In genomic region chr6:142055219-142055618, GRCh38 we compare ENCODE assay signal across 21 cellular contexts.
A peak's percentile ranks its signal among the peaks of the same experiment; 100 is the strongest.
DNase-seq lines count a peak whose midpoint lies in the region; ATAC-seq, FAIRE-seq and TF ChIP-seq lines count a peak whose summit lies in the region.
"Had no signal": no experiment of that assay in that cellular context is flagged by ENCODE, and none has a peak within 500 bp of the region (broad histone marks: within the 10 kb centered on the region; RNA-seq: fewer than 3 reads in every experiment).

No MANE protein-coding gene starts in this region.

- no peaks in the 10 kb centered on the region for H3K4me1 ChIP-seq in GM12878 (ENCODE audit: control insufficient read depth, insufficient read depth, low read length)
- H3K4me1 ChIP-seq: A549, tibial nerve had no signal

- H3K9ac ChIP-seq in GM12878 (ENCODE audit: control insufficient read depth, insufficient read depth, low read length) = no peak overlapping the region

- RAD21 ChIA-PET in GM12878 (lab: Charles Lee; ENCODE audit: unreplicated experiment) = no interaction called here

- peaks cover 1 to 5% of the 10 kb centered on the region in 2 donors for H3K36me3 Mint-ChIP-seq in activated T-cell treated with anti-CD3 and anti-CD28 coated beads, Interleukin-2, amount 50 U/mL, for 72 hours (ENCODE audit: insufficient read depth in 2 of 2)

- H3K27ac ChIP-seq in GM12878 (ENCODE audit: control insufficient read depth, insufficient read depth) (no peak overlapping the region), caudate nucleus (ENCODE audit: low read depth, low read length) (no peak overlapping the region)
- H3K27ac ChIP-seq: A549, PC-9, tibial nerve had no signal

- SMC1A ChIA-PET in GM12878 (lab: Charles Lee; ENCODE audit: uncharacterized antibody, unreplicated experiment) = no interaction called here

- POLR2A ChIA-PET in GM12878 (lab: Charles Lee) = no interaction called here

- H3K79me2 ChIP-seq in GM12878 (ENCODE audit: control insufficient read depth, insufficient read depth, low read length) = no peaks in the 10 kb centered on the region

- H3K27ac Mint-ChIP-seq in activated T-cell treated with anti-CD3 and anti-CD28 coated beads, Interleukin-2, amount 50 U/mL, for 72 hours = no peak overlapping the region
- H3K27ac Mint-ChIP-seq: progenitor cell of endocrine pancreas, WTC11 had no signal

- H4K20me1 ChIP-seq in GM12878 (ENCODE audit: control insufficient read depth, insufficient read depth) = no peaks in the 10 kb centered on the region

- peak; percentile 89 to 99 for ATAC-seq in activated T-cell treated with anti-CD3 and anti-CD28 coated beads, Interleukin-2, amount 50 U/mL, for 72 hours (replicated peaks in 1 of 2)
- ATAC-seq in GM21786 (IDR thresholded peaks at IDR 0.05; ENCODE audit: unreplicated experiment) (peak; percentile 87), HG03095 (IDR thresholded peaks at IDR 0.05; ENCODE audit: unreplicated experiment) (peak; percentile 74), GM12878 (peak; percentile 75)
- ATAC-seq: A549, HCT116, WTC11 had no signal

- no peak for TF ChIP-seq POLR2A in GM12878 (IDR thresholded peaks at IDR 0.05; ENCODE audit: low read depth, low read length)

- in situ Hi-C loops in GM12878 (cut with MboI) = no loop called here

- intact Hi-C loops in GM12878 (cut with micrococcal nuclease; ENCODE audit: unreplicated experiment) = no loop called here

- no peak overlapping the region for H3K4me3 Mint-ChIP-seq in activated T-cell treated with anti-CD3 and anti-CD28 coated beads, Interleukin-2, amount 50 U/mL, for 72 hours
- H3K4me3 Mint-ChIP-seq: WTC11 had no signal

- no peaks in the 10 kb centered on the region for H3K9me3 ChIP-seq in GM12878 (replicated peaks; ENCODE audit: control insufficient read depth, insufficient read depth, low read length)
- H3K9me3 ChIP-seq: A549 had no signal

- no peak for TF ChIP-seq CTCF in GM12878 (IDR thresholded peaks at IDR 0.05 in 2 of 3, conservative IDR thresholded peaks at IDR 0.05 in 1 of 3; ENCODE audit: control insufficient read depth in 2 of 3, extremely low read depth in 1 of 3, insufficient read depth in 1 of 3, low read depth in 3 of 3, low read length in 3 of 3)

- H3K27me3 Mint-ChIP-seq in activated T-cell treated with anti-CD3 and anti-CD28 coated beads, Interleukin-2, amount 50 U/mL, for 72 hours (ENCODE audit: low read depth) = peaks cover 21% of the 10 kb centered on the region
- H3K27me3 Mint-ChIP-seq: progenitor cell of endocrine pancreas had no signal

- peak in 1 of 2 donors; percentile 8 for DNase-seq in activated T-cell treated with anti-CD3 and anti-CD28 coated beads, Interleukin-2, amount 50 U/mL, for 72 hours
- DNase-seq in activated T-cell treated with anti-CD3 and anti-CD28 coated beads, Interleukin-2, amount 50 U/mL, for 1 hour = no peak
- DNase-seq in GM12878 (ENCODE audit: low read depth, low spot score) (no peak), cerebellar nuclear complex (lab: John Stamatoyannopoulos, UW) (no peak), Ammon's horn (ENCODE audit: low spot score) (no peak), caudate nucleus (lab: John Stamatoyannopoulos, UW) (no peak)
- DNase-seq: activated CD8-positive, alpha-beta memory T cell treated with anti-CD3 and anti-CD28 coated beads, Interleukin-2, amount 50 U/mL, for 4 hours; central memory CD4-positive, alpha-beta T cell; IMR-90; NCI-H1105 treated with DMSO at 0.1 percent for 48 hours; NCI-H446 treated with DMSO at 0.1 percent for 48 hours; PC-9; SW 1271 had no signal

- TF ChIP-seq EP300 in GM12878 (IDR thresholded peaks at IDR 0.05; ENCODE audit: borderline replicate concordance in 1 of 2, control insufficient read depth in 1 of 2, low read depth in 2 of 2, low read length in 2 of 2) = no peak

- no peaks in the 10 kb centered on the region for H3K27me3 ChIP-seq in GM12878 (replicated peaks in 1 of 2; ENCODE audit: control insufficient read depth in 2 of 2, insufficient read depth in 2 of 2, low read length in 1 of 2)
- H3K27me3 ChIP-seq: tibial nerve had no signal

- no peak overlapping the region for H3K4me2 ChIP-seq in GM12878 (ENCODE audit: control insufficient read depth, insufficient read depth)
- H3K4me2 ChIP-seq: A549, PC-9 had no signal

- no TSS peak for BruUV-seq in GM12878 (replicated peaks; lab: Mats Ljungman, UMichigan)

- no peaks in the 10 kb centered on the region for H3K36me3 ChIP-seq in GM12878 (ENCODE audit: control insufficient read depth in 2 of 2, insufficient read depth in 2 of 2, low read length in 1 of 2)
- H3K36me3 ChIP-seq: tibial nerve had no signal

- TF ChIP-seq RAD21 in GM12878 (IDR thresholded peaks at IDR 0.05; ENCODE audit: insufficient read depth, low read depth, low read length) = no peak

- WGBS in GM12878 (ENCODE audit: insufficient coverage, insufficient replicate concordance, low lambda C conversion rate, missing lambda C conversion rate) = 0% methylated on average over 3 of the region's 3 CpGs

- H3K4me1 Mint-ChIP-seq in activated T-cell treated with anti-CD3 and anti-CD28 coated beads, Interleukin-2, amount 50 U/mL, for 72 hours (ENCODE audit: low read depth) = no peaks in the 10 kb centered on the region

- H2AFZ ChIP-seq in GM12878 (ENCODE audit: control insufficient read depth, low read depth, low read length) = no peak overlapping the region
- H2AFZ ChIP-seq: PC-9 had no signal

- CTCF ChIA-PET in GM12878 (lab: Yijun Ruan, JAX) = no interaction called here

- H3K4me3 ChIP-seq in GM12878 = no peak overlapping the region
- H3K4me3 ChIP-seq: A549, PC-9, tibial nerve had no signal

- FAIRE-seq in GM12878 (lab: Jason Lieb, UNC) = no peak
- FAIRE-seq: A549, G401.6 had no signal

- peaks cover 4 to 20% of the 10 kb centered on the region in 2 donors for H3K9me3 Mint-ChIP-seq in activated T-cell treated with anti-CD3 and anti-CD28 coated beads, Interleukin-2, amount 50 U/mL, for 72 hours

TF ChIP-seq in GM12878, 131 proteins besides CTCF, POLR2A, EP300 and RAD21 (continues in another document):
- no peak for TF ChIP-seq MXI1 (IDR thresholded peaks at IDR 0.05; ENCODE audit: low read depth, low read length)
- TF ChIP-seq TCF12 (IDR thresholded peaks at IDR 0.05; ENCODE audit: low read depth, low read length) = no peak
- TF ChIP-seq, protein P1, sequence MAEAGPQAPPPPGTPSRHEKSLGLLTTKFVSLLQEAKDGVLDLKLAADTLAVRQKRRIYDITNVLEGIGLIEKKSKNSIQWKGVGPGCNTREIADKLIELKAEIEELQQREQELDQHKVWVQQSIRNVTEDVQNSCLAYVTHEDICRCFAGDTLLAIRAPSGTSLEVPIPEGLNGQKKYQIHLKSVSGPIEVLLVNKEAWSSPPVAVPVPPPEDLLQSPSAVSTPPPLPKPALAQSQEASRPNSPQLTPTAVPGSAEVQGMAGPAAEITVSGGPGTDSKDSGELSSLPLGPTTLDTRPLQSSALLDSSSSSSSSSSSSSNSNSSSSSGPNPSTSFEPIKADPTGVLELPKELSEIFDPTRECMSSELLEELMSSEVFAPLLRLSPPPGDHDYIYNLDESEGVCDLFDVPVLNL (IDR thresholded peaks at IDR 0.05; ENCODE audit: low read depth, low read length) = no peak
- TF ChIP-seq JUND (IDR thresholded peaks at IDR 0.05; ENCODE audit: low read depth, low read length) = no peak
- TF ChIP-seq CEBPB (IDR thresholded peaks at IDR 0.05; ENCODE audit: borderline replicate concordance in 1 of 2, low read depth in 2 of 2, low read length in 2 of 2) = no peak
- TF ChIP-seq ZNF207 (IDR thresholded peaks at IDR 0.05; ENCODE audit: borderline replicate concordance) = no peak
- no peak for TF ChIP-seq CEBPZ (IDR thresholded peaks at IDR 0.05; ENCODE audit: low read depth, low read length)
- no peak for TF ChIP-seq BCL11A (IDR thresholded peaks at IDR 0.05; ENCODE audit: low read depth, low read length)
- no peak for TF ChIP-seq SP1 (IDR thresholded peaks at IDR 0.05; ENCODE audit: low read depth, low read length)
- no peak for TF ChIP-seq FOXK2 (IDR thresholded peaks at IDR 0.05)
- TF ChIP-seq RBBP5 (conservative IDR thresholded peaks at IDR 0.05) = no peak
- TF ChIP-seq EZH2 (IDR thresholded peaks at IDR 0.05; ENCODE audit: borderline replicate concordance, control insufficient read depth, low read depth, low read length) = no peak
- no peak for TF ChIP-seq TBL1XR1 (IDR thresholded peaks at IDR 0.05; ENCODE audit: low read depth, low read length)
- TF ChIP-seq BHLHE40 (IDR thresholded peaks at IDR 0.05; ENCODE audit: borderline replicate concordance in 1 of 2, low read depth in 2 of 2, low read length in 1 of 2) = no peak
- TF ChIP-seq POLR2AphosphoS2 (IDR thresholded peaks at IDR 0.05; ENCODE audit: low read depth, low read length) = no peak
- no peak for TF ChIP-seq RUNX3 (IDR thresholded peaks at IDR 0.05; ENCODE audit: low read length)
